Comparison of ENCODE assay signal across 9 cellular contexts in the genomic region with DNA sequence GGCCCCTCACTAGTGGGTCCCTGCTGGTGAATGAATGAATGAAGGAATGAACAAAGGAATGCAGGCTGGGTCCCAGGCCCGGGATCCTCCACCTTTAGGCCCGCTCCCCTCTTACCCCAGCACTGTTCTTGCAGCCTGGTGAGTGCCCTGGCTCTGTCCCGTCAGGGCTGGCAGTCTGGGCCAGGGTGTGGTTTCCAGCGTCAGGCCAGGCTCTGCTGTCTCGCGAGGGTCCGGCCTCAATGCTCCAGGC. TPM values are rescaled to one million over a fixed set of nuclear protein-coding genes. Genes with fewer than 3 reads are reported as not detected.
DNase-seq lines count a peak whose midpoint lies in the region; ATAC-seq, FAIRE-seq and TF ChIP-seq lines count a peak whose summit lies in the region.
"Had no signal": no experiment of that assay in that cellular context is flagged by ENCODE, and none has a peak within 500 bp of the region (broad histone marks: within the 10 kb centered on the region; RNA-seq: fewer than 3 reads in every experiment).

No MANE protein-coding gene starts in this region.

- H3K27me3 Mint-ChIP-seq in T-helper 2 cell treated with Interferon-gamma antibody and Interleukin-4, amounts not matched to agents 5 μg/mL and 100 μg/mL, for 36 hours (ENCODE audit: low read depth) = peaks cover 6% of the 10 kb centered on the region
- peaks cover 13% of the 10 kb centered on the region for H3K27me3 Mint-ChIP-seq in activated CD8-positive, alpha-beta T cell treated with anti-CD3 and anti-CD28 coated beads, Interleukin-2, amount 10 ng/mL, durations not matched to agents 7 days and 5 days (ENCODE audit: low read depth)

- H3K27ac ChIP-seq in keratinocyte (ENCODE audit: control insufficient read depth, insufficient read depth, low read length) (no peak overlapping the region), substantia nigra (ENCODE audit: low read depth, low read length, poor library complexity, severe bottlenecking) (peak overlapping the region; percentile 83)

- H3K27ac Mint-ChIP-seq in T-helper 2 cell treated with Interferon-gamma antibody and Interleukin-4, amounts not matched to agents 5 μg/mL and 100 μg/mL, for 36 hours = no peak overlapping the region
- H3K27ac Mint-ChIP-seq in activated CD8-positive, alpha-beta T cell treated with anti-CD3 and anti-CD28 coated beads, Interleukin-2, amount 10 ng/mL, durations not matched to agents 7 days and 5 days = no peak overlapping the region

- H3K4me1 ChIP-seq in keratinocyte (ENCODE audit: control insufficient read depth, extremely low read depth, insufficient read depth, low read length) = peaks cover 10% of the 10 kb centered on the region

- H3K9ac ChIP-seq in keratinocyte (ENCODE audit: control insufficient read depth, extremely low read depth, insufficient read depth, low read length) = peak overlapping the region; percentile 41

- H3K79me2 ChIP-seq in keratinocyte (ENCODE audit: control insufficient read depth, insufficient read depth, low read length) = no peaks in the 10 kb centered on the region

- no peaks in the 10 kb centered on the region for H3K9me3 ChIP-seq in keratinocyte (ENCODE audit: control insufficient read depth, low read depth, low read length)

- POLR2A ChIA-PET in activated CD8-positive, alpha-beta T cell treated with anti-CD3 and anti-CD28 coated beads, Interleukin-2, amount 10 ng/mL, durations not matched to agents 7 days and 5 days (lab: Charles Lee) = interaction anchor here (2.0 kb wide), 1 partner anchor 50 kb away, joined by 4 read pairs; no protein-coding TSS in a partner anchor

- H2AFZ ChIP-seq in keratinocyte (ENCODE audit: control insufficient read depth, low read length) = peak overlapping the region; percentile 47

- CTCF ChIA-PET in activated CD8-positive, alpha-beta T cell treated with anti-CD3 and anti-CD28 coated beads, Interleukin-2, amount 10 ng/mL, durations not matched to agents 7 days and 5 days (lab: Charles Lee) = no interaction called here

- H3K36me3 ChIP-seq in keratinocyte (ENCODE audit: control insufficient read depth in 2 of 2, extremely low read depth in 1 of 2, insufficient read depth in 2 of 2, low read length in 2 of 2) = peaks cover 3 to 8% of the 10 kb centered on the region in 2 experiments

- H3K36me3 Mint-ChIP-seq in T-helper 2 cell treated with Interferon-gamma antibody and Interleukin-4, amounts not matched to agents 5 μg/mL and 100 μg/mL, for 36 hours (ENCODE audit: low read depth) = peaks cover 11% of the 10 kb centered on the region
- H3K36me3 Mint-ChIP-seq in activated CD8-positive, alpha-beta T cell treated with anti-CD3 and anti-CD28 coated beads, Interleukin-2, amount 10 ng/mL, durations not matched to agents 7 days and 5 days (ENCODE audit: low read depth) = peaks cover 9% of the 10 kb centered on the region

- peak overlapping the region in 1 of 3 experiments; percentile 43 for H3K4me3 ChIP-seq in keratinocyte (ENCODE audit: control insufficient read depth in 2 of 3, extremely low read depth in 1 of 3, insufficient read depth in 2 of 3, low read depth in 1 of 3, low read length in 3 of 3)

- no peaks in the 10 kb centered on the region for H3K9me1 ChIP-seq in keratinocyte (ENCODE audit: control insufficient read depth, extremely low read depth, insufficient read depth, low read length)

- no peak for DNase-seq in T-helper 2 cell treated with Interferon-gamma antibody and Interleukin-4, amounts not matched to agents 5 μg/mL and 100 μg/mL, for 36 hours (ENCODE audit: low spot score)
- no peak for DNase-seq in T-helper 2 cell
- no peak for DNase-seq in activated CD8-positive, alpha-beta T cell treated with anti-CD3 and anti-CD28 coated beads, Interleukin-2, amount 10 ng/mL, durations not matched to agents 7 days and 5 days
- DNase-seq in keratinocyte (ENCODE audit: low read depth, low spot score) = no peak
- no peak for DNase-seq in substantia nigra (lab: John Stamatoyannopoulos, UW)
- DNase-seq in mesenteric fat pad (ENCODE audit: low spot score) = no peak
- no peak for DNase-seq in HuH-7 (ENCODE audit: low spot score)

- ATAC-seq in activated CD8-positive, alpha-beta T cell treated with anti-CD3 and anti-CD28 coated beads, Interleukin-2, amount 10 ng/mL, durations not matched to agents 7 days and 5 days = no peak
- ATAC-seq in HG03097 (IDR thresholded peaks at IDR 0.05; ENCODE audit: low FRiP score, unreplicated experiment) = no peak

- no peak for FAIRE-seq in keratinocyte (lab: Jason Lieb, UNC)
- FAIRE-seq: A204.1 had no signal

- peak overlapping the region; percentile 74 for H3K4me3 Mint-ChIP-seq in T-helper 2 cell treated with Interferon-gamma antibody and Interleukin-4, amounts not matched to agents 5 μg/mL and 100 μg/mL, for 36 hours
- H3K4me3 Mint-ChIP-seq in activated CD8-positive, alpha-beta T cell treated with anti-CD3 and anti-CD28 coated beads, Interleukin-2, amount 10 ng/mL, durations not matched to agents 7 days and 5 days = peak overlapping the region; percentile 45

- H3K9me3 Mint-ChIP-seq in T-helper 2 cell treated with Interferon-gamma antibody and Interleukin-4, amounts not matched to agents 5 μg/mL and 100 μg/mL, for 36 hours = no peaks in the 10 kb centered on the region
- H3K9me3 Mint-ChIP-seq in activated CD8-positive, alpha-beta T cell treated with anti-CD3 and anti-CD28 coated beads, Interleukin-2, amount 10 ng/mL, durations not matched to agents 7 days and 5 days (ENCODE audit: insufficient read depth) = no peaks in the 10 kb centered on the region

- TF ChIP-seq CTCF in keratinocyte (optimal IDR thresholded peaks at IDR 0.05 in 1 of 3, IDR thresholded peaks at IDR 0.05 in 1 of 3, conservative IDR thresholded peaks at IDR 0.05 in 1 of 3; ENCODE audit: extremely low read depth in 1 of 3, insufficient read depth in 2 of 3, low read length in 3 of 3) = no peak

- dilution Hi-C loops in keratinocyte (cut with MboI; ENCODE audit: extremely low pct_ligation_motif_present, low sequenced_read_pairs) = no loop called here

- H4K20me1 ChIP-seq in keratinocyte (ENCODE audit: control insufficient read depth, extremely low read depth, insufficient read depth, low read length) = no peaks in the 10 kb centered on the region

- H3K27me3 ChIP-seq in keratinocyte (ENCODE audit: control insufficient read depth, extremely low read depth, insufficient read depth, low read length) = no peaks in the 10 kb centered on the region

- H3K4me1 Mint-ChIP-seq in T-helper 2 cell treated with Interferon-gamma antibody and Interleukin-4, amounts not matched to agents 5 μg/mL and 100 μg/mL, for 36 hours (ENCODE audit: low read depth) = peaks cover 36% of the 10 kb centered on the region
- peaks cover 51% of the 10 kb centered on the region for H3K4me1 Mint-ChIP-seq in activated CD8-positive, alpha-beta T cell treated with anti-CD3 and anti-CD28 coated beads, Interleukin-2, amount 10 ng/mL, durations not matched to agents 7 days and 5 days (ENCODE audit: low read depth)

- peak overlapping the region; percentile 60 for H3K4me2 ChIP-seq in keratinocyte (ENCODE audit: control insufficient read depth, extremely low read depth, insufficient read depth, low read depth, low read length)

RNA-seq across cellular contexts. Expression of a gene that starts 0.3 kb away (rescaled TPM):
- 1 to 10 TPM; 3.3 to 3.8 TPM for total RNA-seq in activated CD8-positive, alpha-beta T cell treated with anti-CD3 and anti-CD28 coated beads, Interleukin-2, amount 10 ng/mL, durations not matched to agents 7 days and 5 days
- polyA plus RNA-seq in keratinocyte = 0.07 to 0.26 TPM (median 0.13 TPM) in 3 replicates
- 0.35 TPM for polyA plus RNA-seq in keratinocyte (2011; ENCODE audit: low read depth)
- polyA plus RNA-seq in keratinocyte (2011; cell fraction: cytosol; rRNA removed) = 0.08 and 0.09 TPM in 2 replicates
- 0.08 and 0.19 TPM in 2 replicates for polyA plus RNA-seq in keratinocyte (2011; cell fraction: nucleus; rRNA removed)
- polyA plus RNA-seq in keratinocyte (2012; ENCODE audit: low replicate concordance) = 0.10 and 0.50 TPM in 2 replicates
- 0.20 TPM in 1 of 3 replicates, not detected in the others for polyA minus RNA-seq in keratinocyte
- not detected for polyA minus RNA-seq in keratinocyte (2011; cell fraction: cytosol; rRNA and poly(A)+ RNA removed)
- not detected in 2 replicates for polyA minus RNA-seq in keratinocyte (2011; cell fraction: nucleus; rRNA and poly(A)+ RNA removed)
- total RNA-seq in mesenteric fat pad = 11.5 TPM

RNA-seq across cellular contexts. Expression of a gene that starts 14.2 kb away (rescaled TPM):
- total RNA-seq in activated CD8-positive, alpha-beta T cell treated with anti-CD3 and anti-CD28 coated beads, Interleukin-2, amount 10 ng/mL, durations not matched to agents 7 days and 5 days = 10 to 100 TPM; 59.8 to 60.3 TPM
- polyA plus RNA-seq in keratinocyte = 30.9 to 44.6 TPM (median 34.5 TPM) in 3 replicates
- 64.5 TPM for polyA plus RNA-seq in keratinocyte (2011; ENCODE audit: low read depth)
- polyA plus RNA-seq in keratinocyte (2011; cell fraction: cytosol; rRNA removed) = 18.8 and 28.3 TPM in 2 replicates
- polyA plus RNA-seq in keratinocyte (2011; cell fraction: nucleus; rRNA removed) = 196 and 219 TPM in 2 replicates
- 32.8 and 38.3 TPM in 2 replicates for polyA plus RNA-seq in keratinocyte (2012; ENCODE audit: low replicate concordance)
- polyA minus RNA-seq in keratinocyte = 35.2 to 56.0 TPM (median 36.5 TPM) in 3 replicates
- 49.7 TPM for polyA minus RNA-seq in keratinocyte (2011; cell fraction: cytosol; rRNA and poly(A)+ RNA removed)
- 33.5 and 41.8 TPM in 2 replicates for polyA minus RNA-seq in keratinocyte (2011; cell fraction: nucleus; rRNA and poly(A)+ RNA removed)
- 33.2 TPM for total RNA-seq in mesenteric fat pad

RNA-seq across cellular contexts. Expression of a gene that starts 15.7 kb away (rescaled TPM):
- total RNA-seq in activated CD8-positive, alpha-beta T cell treated with anti-CD3 and anti-CD28 coated beads, Interleukin-2, amount 10 ng/mL, durations not matched to agents 7 days and 5 days = 10 to 100 TPM; 74.6 to 84.8 TPM
- polyA plus RNA-seq in keratinocyte = 32.9 to 63.2 TPM (median 56.4 TPM) in 3 replicates
- polyA plus RNA-seq in keratinocyte (2011; ENCODE audit: low read depth) = 7.8 TPM
- 65.8 and 136 TPM in 2 replicates for polyA plus RNA-seq in keratinocyte (2011; cell fraction: cytosol; rRNA removed)
- 67.5 and 126 TPM in 2 replicates for polyA plus RNA-seq in keratinocyte (2011; cell fraction: nucleus; rRNA removed)
- 19.0 and 54.1 TPM in 2 replicates for polyA plus RNA-seq in keratinocyte (2012; ENCODE audit: low replicate concordance)
- polyA minus RNA-seq in keratinocyte = 57.3 to 123 TPM (median 88.9 TPM) in 3 replicates
- polyA minus RNA-seq in keratinocyte (2011; cell fraction: cytosol; rRNA and poly(A)+ RNA removed) = 190 TPM
- polyA minus RNA-seq in keratinocyte (2011; cell fraction: nucleus; rRNA and poly(A)+ RNA removed) = 58.6 and 62.1 TPM in 2 replicates
- total RNA-seq in mesenteric fat pad = 45.2 TPM

RNA-seq across cellular contexts. Expression of a gene that starts 47.8 kb away (rescaled TPM):
- 10 to 100 TPM; 68.4 to 69.2 TPM for total RNA-seq in activated CD8-positive, alpha-beta T cell treated with anti-CD3 and anti-CD28 coated beads, Interleukin-2, amount 10 ng/mL, durations not matched to agents 7 days and 5 days
- polyA plus RNA-seq in keratinocyte = 61.3 to 77.7 TPM (median 65.2 TPM) in 3 replicates
- polyA plus RNA-seq in keratinocyte (2011; ENCODE audit: low read depth) = 38.2 TPM
- polyA plus RNA-seq in keratinocyte (2011; cell fraction: cytosol; rRNA removed) = 35.8 and 63.9 TPM in 2 replicates
- 66.9 and 67.6 TPM in 2 replicates for polyA plus RNA-seq in keratinocyte (2011; cell fraction: nucleus; rRNA removed)
- polyA plus RNA-seq in keratinocyte (2012; ENCODE audit: low replicate concordance) = 45.3 and 69.9 TPM in 2 replicates
- polyA minus RNA-seq in keratinocyte = 38.6 to 91.6 TPM (median 43.4 TPM) in 3 replicates
- polyA minus RNA-seq in keratinocyte (2011; cell fraction: cytosol; rRNA and poly(A)+ RNA removed) = 59.3 TPM
- polyA minus RNA-seq in keratinocyte (2011; cell fraction: nucleus; rRNA and poly(A)+ RNA removed) = 11.0 and 11.1 TPM in 2 replicates
- 45.4 TPM for total RNA-seq in mesenteric fat pad

RNA-seq across cellular contexts. Expression of a gene that starts 47.9 kb away (rescaled TPM):
- total RNA-seq in activated CD8-positive, alpha-beta T cell treated with anti-CD3 and anti-CD28 coated beads, Interleukin-2, amount 10 ng/mL, durations not matched to agents 7 days and 5 days = 100 to 1,000 TPM; 203 to 210 TPM
- polyA plus RNA-seq in keratinocyte = 9.9 to 38.9 TPM (median 14.4 TPM) in 3 replicates
- 21.2 TPM for polyA plus RNA-seq in keratinocyte (2011; ENCODE audit: low read depth)
- 9.0 and 19.0 TPM in 2 replicates for polyA plus RNA-seq in keratinocyte (2011; cell fraction: cytosol; rRNA removed)
- 48.0 and 55.4 TPM in 2 replicates for polyA plus RNA-seq in keratinocyte (2011; cell fraction: nucleus; rRNA removed)
- 46.3 and 109 TPM in 2 replicates for polyA plus RNA-seq in keratinocyte (2012; ENCODE audit: low replicate concordance)
- polyA minus RNA-seq in keratinocyte = 2.8 to 14.6 TPM (median 2.9 TPM) in 3 replicates
- 14.6 TPM for polyA minus RNA-seq in keratinocyte (2011; cell fraction: cytosol; rRNA and poly(A)+ RNA removed)
- 14.2 and 16.2 TPM in 2 replicates for polyA minus RNA-seq in keratinocyte (2011; cell fraction: nucleus; rRNA and poly(A)+ RNA removed)
- 229 TPM for total RNA-seq in mesenteric fat pad
